8 cellular contexts compared by ENCODE assay signal in the genomic region with DNA sequence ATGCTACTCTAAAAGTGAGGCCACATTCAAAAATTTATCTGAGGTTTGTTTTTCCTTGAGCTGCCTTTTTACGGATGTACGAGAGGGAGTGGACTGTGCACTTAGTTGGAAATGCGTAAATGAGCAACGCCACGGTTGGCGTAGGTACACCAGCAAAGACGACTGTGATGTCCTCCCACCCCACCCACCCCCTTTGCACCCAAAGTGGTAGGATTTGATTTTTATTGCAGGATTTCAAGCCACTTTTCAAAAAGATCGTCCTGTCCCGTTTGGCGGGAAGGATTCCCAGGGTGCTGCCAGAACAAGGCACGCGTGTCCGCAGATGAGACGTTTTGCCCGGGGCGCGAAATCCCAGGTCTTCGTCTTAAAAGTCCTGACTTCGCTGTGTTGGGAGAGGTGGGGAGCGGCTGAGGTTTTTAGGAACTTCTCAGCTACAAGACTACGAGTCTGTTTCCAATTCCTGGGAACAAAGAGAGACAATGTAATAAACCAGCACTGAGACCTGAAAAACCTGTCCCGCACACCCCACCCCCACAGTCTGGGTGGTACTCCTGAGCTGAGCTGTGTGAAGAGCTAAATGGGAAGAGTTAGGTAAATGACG. TPM values are rescaled to one million over a fixed set of nuclear protein-coding genes. Genes with fewer than 3 reads are reported as not detected.
DNase-seq lines count a peak whose midpoint lies in the region; ATAC-seq and TF ChIP-seq lines count a peak whose summit lies in the region.

No MANE protein-coding gene starts in this region.

- WGBS in heart left ventricle, 4 donors, result 6 to 13% (median 7%) methylated on average over 23 of the region's 23 CpGs
- WGBS in gastroesophageal sphincter (ENCODE audit: low coverage in 1 of 2), 2 donors, result 6 to 12% methylated on average over 17 to 21 of the region's 23 CpGs

- H3K27me3 ChIP-seq in heart left ventricle (peaks cover 0 to 7% (median 0%) of the 10 kb centered on the region in 9 donors), gastroesophageal sphincter (no peaks in the 10 kb centered on the region), rectal smooth muscle tissue (ENCODE audit: control insufficient read depth, insufficient read depth, low read length) (no peaks in the 10 kb centered on the region)

- H3K36me3 ChIP-seq in heart left ventricle, result peaks cover 0 to 3% (median 0%) of the 10 kb centered on the region in 9 donors
- peaks cover 0 to 1% of the 10 kb centered on the region in 2 donors for H3K36me3 ChIP-seq in gastroesophageal sphincter
- H3K36me3 ChIP-seq in rectal smooth muscle tissue (ENCODE audit: control insufficient read depth, insufficient read depth, low read length), result no peaks in the 10 kb centered on the region

- no peaks in the 10 kb centered on the region for H3K9me3 Mint-ChIP-seq in activated B cell treated with CpG ODN at 0.5 μM for 24 hours

- no peak for ATAC-seq in heart left ventricle
- no peak for ATAC-seq in Right ventricle myocardium superior (ENCODE audit: poor library complexity)
- ATAC-seq in activated B cell treated with CpG ODN at 0.5 μM for 24 hours (ENCODE audit: low read depth), result no peak
- no peak for ATAC-seq in gastroesophageal sphincter
- no peak for ATAC-seq in GM19035 (IDR thresholded peaks at IDR 0.05; ENCODE audit: unreplicated experiment)
- no peak for ATAC-seq in HG03342 (IDR thresholded peaks at IDR 0.05; ENCODE audit: unreplicated experiment)

- H3K27ac ChIP-seq in heart left ventricle (peak overlapping the region; percentile 19 to 91 (median 80)), gastroesophageal sphincter (peak overlapping the region; percentile 45 to 98 (median 94)), rectal smooth muscle tissue (ENCODE audit: low read depth, low read length) (peak overlapping the region; percentile 75)

- POLR2A ChIA-PET in activated B cell treated with CpG ODN at 0.5 μM for 24 hours (lab: Charles Lee), result interaction anchor here (0.9 to 2.7 kb wide), 4 partner anchors 35 to 438 kb away, joined by 3 to 22 read pairs (median 8); no protein-coding TSS in a partner anchor

- CTCF ChIA-PET in activated B cell treated with CpG ODN at 0.5 μM for 24 hours (lab: Charles Lee), result interaction anchor here (9.3 kb wide), 1 partner anchor 168 kb away, joined by 128 read pairs; no protein-coding TSS in a partner anchor

- peak overlapping the region; percentile 86 for H3K27ac Mint-ChIP-seq in activated B cell treated with CpG ODN at 0.5 μM for 24 hours

- no peak overlapping the region for H3K9ac ChIP-seq in rectal smooth muscle tissue (ENCODE audit: low read length)

- H3K9me3 ChIP-seq in heart left ventricle (no peaks in the 10 kb centered on the region), gastroesophageal sphincter (no peaks in the 10 kb centered on the region)

- TF ChIP-seq CTCF in heart left ventricle (IDR thresholded peaks at IDR 0.05) (no peak), activated B cell treated with CpG ODN at 0.5 μM for 24 hours (IDR thresholded peaks at IDR 0.05) (no peak), gastroesophageal sphincter (IDR thresholded peaks at IDR 0.05) (no peak)

- peaks cover 17% of the 10 kb centered on the region for H3K4me1 Mint-ChIP-seq in activated B cell treated with CpG ODN at 0.5 μM for 24 hours

- DNase-seq in heart left ventricle, result peak in 1 of 5 donors; percentile 18
- no peak for DNase-seq in Right ventricle myocardium superior
- DNase-seq in activated B cell treated with CpG ODN at 0.5 μM for 24 hours, result no peak
- no peak for DNase-seq in NCI-H187 treated with DMSO at 0.1 percent for 48 hours (lab: John Stamatoyannopoulos, UW)

- H3K27me3 Mint-ChIP-seq in activated B cell treated with CpG ODN at 0.5 μM for 24 hours, result no peaks in the 10 kb centered on the region

- peaks cover 0 to 41% (median 13%) of the 10 kb centered on the region in 12 donors for H3K4me1 ChIP-seq in heart left ventricle
- H3K4me1 ChIP-seq in gastroesophageal sphincter, result peaks cover 0 to 39% (median under 1%) of the 10 kb centered on the region in 3 donors
- H3K4me1 ChIP-seq in rectal smooth muscle tissue (ENCODE audit: control insufficient read depth, insufficient read depth, low read length), result peaks cover 15% of the 10 kb centered on the region

- H3K4me3 ChIP-seq in heart left ventricle (peak overlapping the region; percentile 21 to 80 (median 70)), gastroesophageal sphincter (peak overlapping the region; percentile 51 to 73), rectal smooth muscle tissue (ENCODE audit: low read length) (peak overlapping the region; percentile 72)

- H3K36me3 Mint-ChIP-seq in activated B cell treated with CpG ODN at 0.5 μM for 24 hours (ENCODE audit: low read depth), result peaks cover 6% of the 10 kb centered on the region

- peak overlapping the region; percentile 96 for H3K4me3 Mint-ChIP-seq in activated B cell treated with CpG ODN at 0.5 μM for 24 hours

- TF ChIP-seq POLR2A in heart left ventricle (IDR thresholded peaks at IDR 0.05) (no peak), gastroesophageal sphincter (IDR thresholded peaks at IDR 0.05) (no peak)

- TF ChIP-seq EP300 in gastroesophageal sphincter (IDR thresholded peaks at IDR 0.05), result no peak

- intact Hi-C loops in heart left ventricle (cut with DNase I) (loop anchor here in 5 of 10 donors (10.0 kb wide), 4 partner anchors 134 to 914 kb away; no protein-coding TSS in a partner anchor), Right ventricle myocardium superior (cut with DNase I) (loop anchor here (10.0 kb wide), 1 partner anchor 134 kb away; no protein-coding TSS in a partner anchor), activated B cell treated with CpG ODN at 0.5 μM for 24 hours (cut with micrococcal nuclease) (loop anchor here (1.0 kb wide), 1 partner anchor 438 kb away; no protein-coding TSS in a partner anchor)

RNA-seq across cellular contexts. Expression of a gene that starts 1.0 kb away (rescaled TPM):
- total RNA-seq in heart left ventricle (10 to 100 TPM in 5 of 9 donors, 1 to 10 TPM in 4; 6.2 to 25.4 (median 12.0) TPM), Right ventricle myocardium superior (9.7 TPM), activated B cell treated with CpG ODN at 0.5 μM for 24 hours (15.6 and 16.3 TPM in 2 replicates), gastroesophageal sphincter (10 to 100 TPM; 43.6 to 86.2 (median 68.2) TPM)
- 1 to 10 TPM; 7.9 to 9.6 TPM for polyA plus RNA-seq in heart left ventricle
